Comparison of ENCODE assay signal across 7 cellular contexts in the genomic region with DNA sequence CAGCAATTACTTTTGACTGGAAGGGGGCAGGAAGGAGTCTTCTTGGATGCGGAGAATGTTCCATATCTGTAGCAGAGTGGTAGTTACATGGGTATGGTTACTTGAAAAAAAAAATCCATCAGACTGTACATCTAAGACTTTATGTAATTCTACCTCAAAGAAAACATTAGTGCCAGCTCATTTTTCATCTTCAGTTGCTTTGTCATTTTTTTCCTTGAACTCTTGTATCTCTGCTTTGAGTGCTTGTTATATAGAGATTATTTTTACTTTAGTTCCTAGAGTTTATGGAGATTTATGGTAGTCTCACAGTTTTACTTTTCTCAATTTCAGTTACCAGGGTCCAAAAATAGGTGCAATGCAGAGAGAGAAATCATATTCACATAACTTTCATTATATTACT.
"Had no signal": no experiment of that assay in that cellular context is flagged by ENCODE, and none has a peak within 500 bp of the region (broad histone marks: within the 10 kb centered on the region; RNA-seq: fewer than 3 reads in every experiment).

No MANE protein-coding gene starts in this region.

- FAIRE-seq: HepG2, HTR-8/SVneo had no signal

- ATAC-seq: HepG2 had no signal

- H3K27ac ChIP-seq: HL-60, KMS-11 had no signal

- DNase-seq: IMR-90, KBM-7, KG1 had no signal

- H3K4me2 ChIP-seq: KMS-11 had no signal

- H3K9ac ChIP-seq: KMS-11 had no signal
